19 cellular contexts compared by ENCODE assay signal in genomic region chr13:107807306-107808073, GRCh38.
DNase-seq lines count a peak whose midpoint lies in the region; ATAC-seq and TF ChIP-seq lines count a peak whose summit lies in the region.
"Had no signal": no experiment of that assay in that cellular context is flagged by ENCODE, and none has a peak within 500 bp of the region (broad histone marks: within the 10 kb centered on the region; RNA-seq: fewer than 3 reads in every experiment).

No MANE protein-coding gene starts in this region.

- TF ChIP-seq CTCF in fibroblast of the aortic adventitia (IDR thresholded peaks at IDR 0.05; ENCODE audit: insufficient read depth, low read length) = no peak

- ATAC-seq in GM18519 (IDR thresholded peaks at IDR 0.05; ENCODE audit: low FRiP score, unreplicated experiment) = no peak
- no peak for ATAC-seq in GM18868 (IDR thresholded peaks at IDR 0.05; ENCODE audit: unreplicated experiment)
- ATAC-seq: heart left ventricle had no signal

- H3K4me3 ChIP-seq in fibroblast of the aortic adventitia (ENCODE audit: low read depth, low read length) = no peak overlapping the region
- H3K4me3 ChIP-seq: adrenal gland, heart left ventricle, sigmoid colon, upper lobe of left lung had no signal

- DNase-seq in DMS79 treated with DMSO at 0.1 percent for 48 hours (lab: John Stamatoyannopoulos, UW) = peak; percentile 84
- DNase-seq in NCI-H1417 treated with DMSO at 0.1 percent for 48 hours (lab: John Stamatoyannopoulos, UW) = peak; percentile 92
- DNase-seq in NCI-H748 (lab: John Stamatoyannopoulos, UW; ENCODE audit: unreplicated experiment) = peak; percentile 93
- peak; percentile 11 for DNase-seq in fibroblast of the aortic adventitia (ENCODE audit: low read depth)
- DNase-seq in Kasumi-1 (lab: John Stamatoyannopoulos, UW) = no peak
- DNase-seq in NOMO-1 (lab: John Stamatoyannopoulos, UW; ENCODE audit: unreplicated experiment in 2 of 2) = no peak
- DNase-seq: activated CD4-positive, alpha-beta T cell treated with anti-CD3 and anti-CD28 coated beads, Interleukin-2, amount 10 ng/mL, durations not matched to agents 7 days and 5 days; activated CD8-positive, alpha-beta memory T cell treated with anti-CD3 and anti-CD28 coated beads, Interleukin-2, amount 50 U/mL, for 48 hours; activated gamma-delta T cell; adrenal gland; CD8-positive, alpha-beta memory T cell; effector CD8-positive, alpha-beta T cell; H7; heart left ventricle; mammary epithelial cell; sigmoid colon; upper lobe of left lung had no signal

Comparison
In these comparisons a context has a peak if more than half of its experiments do, and no peak if none do; other contexts are left out.
1. DNase-seq: peak in DMS79 treated with DMSO at 0.1 percent for 48 hours (single experiment), NCI-H1417 treated with DMSO at 0.1 percent for 48 hours (single experiment), NCI-H748 (single experiment) and fibroblast of the aortic adventitia (single experiment); none in Kasumi-1 (0 of 2) and NOMO-1 (0 of 2).